In the genomic region with DNA sequence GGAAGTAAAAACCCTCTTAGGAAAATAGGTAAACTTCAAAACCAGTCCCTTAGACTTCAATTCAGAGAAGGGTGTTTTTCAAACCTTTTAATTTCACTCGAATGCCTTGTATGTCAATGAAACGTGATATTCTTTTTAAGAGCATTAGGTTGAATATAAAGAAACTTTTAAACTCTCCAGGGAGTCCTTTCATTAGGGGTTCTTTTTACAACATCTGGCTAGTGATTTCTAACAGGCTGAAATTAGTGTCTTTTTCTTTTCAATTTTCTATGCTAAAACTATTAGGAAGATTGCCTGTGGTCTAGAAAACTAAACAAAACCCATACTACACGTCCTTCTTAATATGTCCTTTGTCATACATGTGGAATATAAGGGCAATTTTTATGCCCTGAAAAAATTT, we compare ENCODE assay signal across 18 cellular contexts.
A peak's percentile ranks its signal among the peaks of the same experiment; 100 is the strongest.
DNase-seq lines count a peak whose midpoint lies in the region; ATAC-seq, FAIRE-seq and TF ChIP-seq lines count a peak whose summit lies in the region.
"Had no signal": no experiment of that assay in that cellular context is flagged by ENCODE, and none has a peak within 500 bp of the region (broad histone marks: within the 10 kb centered on the region; RNA-seq: fewer than 3 reads in every experiment).

No MANE protein-coding gene starts in this region.

- peak overlapping the region; percentile 34 to 61; a peak in 3 of 6 replicates for H3K27ac ChIP-seq in A549
- peak overlapping the region; percentile 80 for H3K27ac ChIP-seq in SJCRH30
- H3K27ac ChIP-seq: foreskin keratinocyte, prostate gland had no signal

- no peaks in the 10 kb centered on the region for H3K27me3 ChIP-seq in SJCRH30
- H3K27me3 ChIP-seq: foreskin keratinocyte had no signal

- CTCF ChIA-PET in A549 (lab: Yijun Ruan, JAX), result no interaction called here

- no peak for TF ChIP-seq EP300 in A549 (IDR thresholded peaks at IDR 0.05)

- TF ChIP-seq POLR2A in A549 (IDR thresholded peaks at IDR 0.05; ENCODE audit: low read length), result no peak

- no peak for TF ChIP-seq RAD21 in A549 (conservative IDR thresholded peaks at IDR 0.05 in 1 of 2, IDR thresholded peaks at IDR 0.05 in 1 of 2)

- H3K4me1 Mint-ChIP-seq in mesothelial cell of epicardium, result peaks cover 22% of the 10 kb centered on the region
- H3K4me1 Mint-ChIP-seq: CD4-positive, CD25-positive, alpha-beta regulatory T cell had no signal

- TF ChIP-seq CTCF in A549 (IDR thresholded peaks at IDR 0.05) (no peak), mesothelial cell of epicardium (IDR thresholded peaks at IDR 0.05; ENCODE audit: unreplicated experiment) (no peak)

- H3K4me2 ChIP-seq in A549, result peak overlapping the region; percentile 61

- no peak for FAIRE-seq in A549 (lab: Jason Lieb, UNC)
- FAIRE-seq: urothelium cell line had no signal

- no peaks in the 10 kb centered on the region for H3K36me3 ChIP-seq in SJCRH30
- H3K36me3 ChIP-seq: prostate gland had no signal

- no peak for DNase-seq in A549 (ENCODE audit: low read depth in 1 of 2, low spot score in 1 of 2)
- peak; percentile 22 for DNase-seq in NCI-H1417 treated with DMSO at 0.1 percent for 48 hours (lab: John Stamatoyannopoulos, UW)
- DNase-seq in SJCRH30, result peak in 1 of 2 experiments; percentile 31
- no peak for DNase-seq in mesothelial cell of epicardium (ENCODE audit: low spot score in 2 of 2, unreplicated experiment in 2 of 2)
- DNase-seq in stimulated activated CD8-positive, alpha-beta memory T cell treated with anti-CD3 and anti-CD28 coated beads, Interleukin-4, amount 100 ng/mL, for 48 hours, result no peak
- DNase-seq: activated CD8-positive, alpha-beta T cell treated with anti-CD3 and anti-CD28 coated beads for 36 hours; activated T-cell treated with anti-CD3 and anti-CD28 coated beads, Interleukin-2, amount 50 U/mL, for 72 hours; CD4-positive, CD25-positive, alpha-beta regulatory T cell; NCI-H526; stimulated activated CD4-positive, alpha-beta T cell treated with anti-CD3 and anti-CD28 coated beads, Interleukin-12 subunit alpha, Interleukin-12 subunit beta, amount 100 ng/mL, for 4 hours; stimulated activated naive CD8-positive, alpha-beta T cell treated with anti-CD3 and anti-CD28 coated beads, Interleukin-15, Interleukin-2, amounts not matched to agents 100 U/mL and 50 U/mL, for 24 hours had no signal

- ATAC-seq in A549 (no peak), GM19328 (IDR thresholded peaks at IDR 0.05; ENCODE audit: unreplicated experiment) (no peak), HG03442 (IDR thresholded peaks at IDR 0.05; ENCODE audit: unreplicated experiment) (no peak), GM19035 (IDR thresholded peaks at IDR 0.05; ENCODE audit: unreplicated experiment) (no peak)
- ATAC-seq: activated CD8-positive, alpha-beta T cell treated with anti-CD3 and anti-CD28 coated beads for 36 hours; activated T-cell treated with anti-CD3 and anti-CD28 coated beads, Interleukin-2, amount 50 U/mL, for 72 hours; Panc1; stimulated activated naive CD8-positive, alpha-beta T cell treated with anti-CD3 and anti-CD28 coated beads, Interleukin-15, Interleukin-2, amounts not matched to agents 100 U/mL and 50 U/mL, for 24 hours had no signal

- peak overlapping the region; percentile 96 for H3K27ac Mint-ChIP-seq in mesothelial cell of epicardium
- H3K27ac Mint-ChIP-seq: activated CD8-positive, alpha-beta T cell treated with anti-CD3 and anti-CD28 coated beads for 36 hours; activated T-cell treated with anti-CD3 and anti-CD28 coated beads, Interleukin-2, amount 50 U/mL, for 72 hours; CD4-positive, CD25-positive, alpha-beta regulatory T cell had no signal

- peaks cover 11% of the 10 kb centered on the region for H3K9me3 Mint-ChIP-seq in mesothelial cell of epicardium
- H3K9me3 Mint-ChIP-seq: activated CD8-positive, alpha-beta T cell treated with anti-CD3 and anti-CD28 coated beads for 36 hours; activated T-cell treated with anti-CD3 and anti-CD28 coated beads, Interleukin-2, amount 50 U/mL, for 72 hours; CD4-positive, CD25-positive, alpha-beta regulatory T cell had no signal

- no peaks in the 10 kb centered on the region for H3K9me3 ChIP-seq in A549
- no peaks in the 10 kb centered on the region for H3K9me3 ChIP-seq in SJCRH30 (replicated peaks)
- H3K9me3 ChIP-seq: prostate gland had no signal

- H3K4me3 Mint-ChIP-seq in mesothelial cell of epicardium, result no peak overlapping the region
- H3K4me3 Mint-ChIP-seq: activated CD8-positive, alpha-beta T cell treated with anti-CD3 and anti-CD28 coated beads for 36 hours; activated T-cell treated with anti-CD3 and anti-CD28 coated beads, Interleukin-2, amount 50 U/mL, for 72 hours; CD4-positive, CD25-positive, alpha-beta regulatory T cell had no signal

- POLR2A ChIA-PET in A549 (lab: Yijun Ruan, JAX), result no interaction called here

- H3K36me3 Mint-ChIP-seq in mesothelial cell of epicardium, result peaks cover 3% of the 10 kb centered on the region
- H3K36me3 Mint-ChIP-seq: CD4-positive, CD25-positive, alpha-beta regulatory T cell had no signal

- no peak overlapping the region for H3K4me3 ChIP-seq in A549
- no peak overlapping the region for H3K4me3 ChIP-seq in SJCRH30
- H3K4me3 ChIP-seq: prostate gland had no signal

- no peaks in the 10 kb centered on the region for H3K27me3 Mint-ChIP-seq in mesothelial cell of epicardium (ENCODE audit: low read depth)
- H3K27me3 Mint-ChIP-seq: CD4-positive, CD25-positive, alpha-beta regulatory T cell had no signal

- H3K4me1 ChIP-seq in A549 (peaks cover 14% of the 10 kb centered on the region; the same call in 2 of the 3 replicates), SJCRH30 (peaks cover 20% of the 10 kb centered on the region)
- H3K4me1 ChIP-seq: foreskin keratinocyte, prostate gland had no signal

- WGBS in A549 (ENCODE audit: missing lambda C conversion rate), result 51% methylated on average over 3 of the region's 3 CpGs

TF ChIP-seq in A549, 52 proteins besides CTCF, POLR2A, EP300 and RAD21:
- no peak for TF ChIP-seq ESRRA (IDR thresholded peaks at IDR 0.05; ENCODE audit: borderline replicate concordance, low read length)
- no peak for TF ChIP-seq TFCP2L1 (CRISPR knock-in tag; IDR thresholded peaks at IDR 0.05)
- TF ChIP-seq FOSB (CRISPR knock-in tag; IDR thresholded peaks at IDR 0.05), result no peak
- TF ChIP-seq SREBF2 (IDR thresholded peaks at IDR 0.05), result no peak
